Comparison of ENCODE assay signal across 14 cellular contexts in the genomic region with DNA sequence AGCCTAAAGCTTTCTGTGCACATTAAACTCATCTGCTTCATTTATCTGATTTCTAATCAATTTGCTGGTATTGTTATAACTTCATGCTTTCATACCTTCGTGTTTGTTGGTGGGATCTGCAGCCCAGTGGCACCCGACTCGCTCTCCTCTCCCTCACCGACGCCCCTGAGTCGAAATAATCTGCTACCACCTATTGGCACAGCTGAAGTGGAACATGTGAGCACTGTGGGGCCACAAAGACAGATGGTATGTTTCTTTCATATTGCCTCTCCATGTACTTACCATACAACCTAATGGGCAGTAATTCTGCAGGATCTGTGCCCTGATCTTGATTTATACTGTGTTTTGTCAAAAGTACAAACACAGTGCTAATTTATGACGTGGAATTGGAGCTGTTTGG. TPM values are rescaled to one million over a fixed set of nuclear protein-coding genes. Genes with fewer than 3 reads are reported as not detected.
DNase-seq lines count a peak whose midpoint lies in the region; ATAC-seq and TF ChIP-seq lines count a peak whose summit lies in the region.
"Had no signal": no experiment of that assay in that cellular context is flagged by ENCODE, and none has a peak within 500 bp of the region (broad histone marks: within the 10 kb centered on the region; RNA-seq: fewer than 3 reads in every experiment).

No MANE protein-coding gene starts in this region.

- H3K27me3 Mint-ChIP-seq in IgD-negative memory B cell: no peaks in the 10 kb centered on the region
- H3K27me3 Mint-ChIP-seq in nephron progenitor cell (ENCODE audit: low read depth, poor library complexity): no peaks in the 10 kb centered on the region
- H3K27me3 Mint-ChIP-seq: CD4-positive, alpha-beta memory T cell had no signal

- H3K36me3 Mint-ChIP-seq in IgD-negative memory B cell (no peaks in the 10 kb centered on the region), nephron progenitor cell (ENCODE audit: low read depth) (peaks cover 46% of the 10 kb centered on the region)

- DNase-seq in Right ventricle myocardium superior (no peak), left cardiac atrium (no peak), nephron progenitor cell (no peak), putamen (ENCODE audit: low spot score) (no peak), epidermal melanocyte (ENCODE audit: insufficient read length, low spot score) (no peak)
- DNase-seq: BE2C; CD4-positive, alpha-beta memory T cell; DMS79; GM23248 had no signal

- no peak overlapping the region for H3K4me3 Mint-ChIP-seq in IgD-negative memory B cell
- H3K4me3 Mint-ChIP-seq in nephron progenitor cell: no peak overlapping the region
- H3K4me3 Mint-ChIP-seq: CD4-positive, alpha-beta memory T cell had no signal

- H3K9me3 Mint-ChIP-seq in IgD-negative memory B cell (no peaks in the 10 kb centered on the region), nephron progenitor cell (no peaks in the 10 kb centered on the region)
- H3K9me3 Mint-ChIP-seq: CD4-positive, alpha-beta memory T cell had no signal

- intact Hi-C loops in Right ventricle myocardium superior (cut with DNase I): no loop called here
- intact Hi-C loops in left cardiac atrium (cut with DNase I): no loop called here

- H3K36me3 ChIP-seq in endocrine pancreas (ENCODE audit: control insufficient read depth, insufficient read depth, low read length): peaks cover 5% of the 10 kb centered on the region

- no peaks in the 10 kb centered on the region for H3K4me1 ChIP-seq in endocrine pancreas (ENCODE audit: control insufficient read depth, insufficient read depth, low read length)
- H3K4me1 ChIP-seq: A549, BE2C had no signal

- ATAC-seq in Right ventricle myocardium superior (ENCODE audit: poor library complexity) (peak; percentile 18), left cardiac atrium (no peak)
- ATAC-seq: A549, GM12878, HCT116 had no signal

- H3K9me3 ChIP-seq in endocrine pancreas (ENCODE audit: control insufficient read depth, low read length): no peaks in the 10 kb centered on the region
- H3K9me3 ChIP-seq: A549, BE2C had no signal

- no peak overlapping the region for H3K4me3 ChIP-seq in endocrine pancreas (ENCODE audit: control insufficient read depth, insufficient read depth, low read length)
- H3K4me3 ChIP-seq: A549, GM12878, GM23248 had no signal

- no peaks in the 10 kb centered on the region for H3K27me3 ChIP-seq in endocrine pancreas (ENCODE audit: control insufficient read depth, insufficient read depth, low read length)
- H3K27me3 ChIP-seq: BE2C had no signal

- no peak for TF ChIP-seq CTCF in nephron progenitor cell (IDR thresholded peaks at IDR 0.05)

- H3K4me1 Mint-ChIP-seq in IgD-negative memory B cell (no peaks in the 10 kb centered on the region), nephron progenitor cell (no peaks in the 10 kb centered on the region)
- H3K4me1 Mint-ChIP-seq: CD4-positive, alpha-beta memory T cell had no signal

- peak overlapping the region; percentile 2 to 72 (median 4) for H3K27ac Mint-ChIP-seq in IgD-negative memory B cell
- peak overlapping the region; percentile 40 for H3K27ac Mint-ChIP-seq in nephron progenitor cell

- peak overlapping the region; percentile 25 for H3K9ac ChIP-seq in endocrine pancreas (ENCODE audit: control insufficient read depth, insufficient read depth, low read length)
- H3K9ac ChIP-seq: GM23248 had no signal

RNA-seq across cellular contexts. Expression of gene DNAJC9, which starts 12.4 kb away (rescaled TPM):
- total RNA-seq in Right ventricle myocardium superior: 7.8 TPM
- total RNA-seq in left cardiac atrium: 10 to 100 TPM in 1 of 2 donors, 1 to 10 TPM in 1; 8.8 to 11.5 TPM
- 28.3 TPM for polyA plus RNA-seq in IgD-negative memory B cell

RNA-seq across cellular contexts. Expression of gene MRPS16, which starts 17.7 kb away (rescaled TPM):
- total RNA-seq in Right ventricle myocardium superior (102 TPM), left cardiac atrium (10 to 100 TPM; 78.8 to 82.1 TPM)
- 119 TPM for polyA plus RNA-seq in IgD-negative memory B cell
